Comparison of ENCODE assay signal across 8 cellular contexts in the genomic region with DNA sequence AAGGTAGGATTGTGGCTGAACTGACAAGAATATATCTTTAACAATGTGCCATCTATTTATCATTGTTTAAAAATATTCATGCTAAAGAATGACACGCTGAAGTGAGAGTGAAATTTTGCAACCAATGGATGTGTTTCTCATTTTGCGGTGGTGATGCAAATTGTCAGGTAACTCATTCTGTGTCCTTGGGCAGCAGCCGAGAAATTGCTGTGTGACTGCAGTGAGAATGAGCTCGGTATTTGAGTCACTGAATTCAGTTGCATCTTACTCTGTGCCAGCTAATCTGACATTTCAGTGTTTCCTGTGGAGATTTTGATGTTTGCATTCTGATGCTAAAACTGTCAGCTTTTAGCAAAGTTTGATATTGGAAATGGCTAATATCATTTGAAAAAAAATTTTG. TPM values are rescaled to one million over a fixed set of nuclear protein-coding genes. Genes with fewer than 3 reads are reported as not detected.
DNase-seq lines count a peak whose midpoint lies in the region; ATAC-seq, FAIRE-seq and TF ChIP-seq lines count a peak whose summit lies in the region.

No MANE protein-coding gene starts in this region.

- no peak for FAIRE-seq in frontal cortex (lab: Jason Lieb, UNC)

- H3K4me3 ChIP-seq in GM23248 = no peak overlapping the region
- H3K4me3 ChIP-seq in SU-DHL-6 (ENCODE audit: insufficient read depth, low read length, poor library complexity, severe bottlenecking) = no peak overlapping the region
- no peak overlapping the region for H3K4me3 ChIP-seq in lower lobe of right lung

- H3F3A ChIP-seq in GM23248 (ENCODE audit: insufficient read depth) (0 out of 2 replicates have a peak, but pooled peaks cover 4% of the 10 kb centered on the region), SU-DHL-6 (ENCODE audit: insufficient read depth) (no peaks in the 10 kb centered on the region)

- no peak overlapping the region for H3K27ac ChIP-seq in GM23248
- H3K27ac ChIP-seq in SU-DHL-6 (ENCODE audit: low read depth, low read length) = no peak overlapping the region
- no peak overlapping the region for H3K27ac ChIP-seq in lower lobe of right lung

- no peak overlapping the region for H3K4me2 ChIP-seq in GM23248 (ENCODE audit: unreplicated experiment)
- H3K4me2 ChIP-seq in SU-DHL-6 (ENCODE audit: low read depth, low read length, poor library complexity, severe bottlenecking) = peak overlapping the region; percentile 37

- H3K27me3 ChIP-seq in GM23248 (replicated peaks; ENCODE audit: insufficient read depth) (no peaks in the 10 kb centered on the region), SU-DHL-6 (ENCODE audit: low read length) (no peaks in the 10 kb centered on the region), lower lobe of right lung (ENCODE audit: low read depth) (no peaks in the 10 kb centered on the region)

- H3K9me3 ChIP-seq in GM23248 (ENCODE audit: low read depth) (no peaks in the 10 kb centered on the region), SU-DHL-6 (ENCODE audit: insufficient read depth, low read length) (no peaks in the 10 kb centered on the region), lower lobe of right lung (no peaks in the 10 kb centered on the region)

- intact Hi-C loops in lower lobe of right lung (cut with DNase I) = no loop called here

- 59 to 62% methylated on average over 4 of the region's 4 CpGs for WGBS in GM23248 (ENCODE audit: low coverage in 1 of 2, low lambda C conversion rate in 2 of 2, missing lambda C conversion rate in 2 of 2), 2 experiments

- H3K9ac ChIP-seq in GM23248 (no peak overlapping the region), SU-DHL-6 (ENCODE audit: low read length) (no peak overlapping the region)

- DNase-seq in GM23248 (peak; percentile 45), iris pigment epithelial cell (ENCODE audit: low read depth) (peak; percentile 14), lower lobe of right lung (no peak), cerebellar nuclear complex (lab: John Stamatoyannopoulos, UW) (no peak), frontal cortex (ENCODE audit: low spot score in 2 of 2) (no peak), NCI-H446 (lab: John Stamatoyannopoulos, UW) (no peak)

- H3K36me3 ChIP-seq in GM23248 (ENCODE audit: low read depth) (no peaks in the 10 kb centered on the region), SU-DHL-6 (ENCODE audit: low read length) (no peaks in the 10 kb centered on the region), lower lobe of right lung (no peaks in the 10 kb centered on the region)

- ATAC-seq in GM18508 (IDR thresholded peaks at IDR 0.05; ENCODE audit: insufficient read depth, unreplicated experiment) (peak; percentile 92), lower lobe of right lung (no peak)

- H3K79me2 ChIP-seq in GM23248 (ENCODE audit: insufficient read depth) (peaks cover 19% of the 10 kb centered on the region), SU-DHL-6 (ENCODE audit: insufficient read depth, low read length) (peaks cover 23% of the 10 kb centered on the region)

- H4K20me1 ChIP-seq in GM23248 (ENCODE audit: insufficient read depth) (no peaks in the 10 kb centered on the region), SU-DHL-6 (ENCODE audit: low read depth, low read length) (no peaks in the 10 kb centered on the region)

- H3K4me1 ChIP-seq in GM23248 (ENCODE audit: insufficient read depth) = peaks cover 12% of the 10 kb centered on the region
- H3K4me1 ChIP-seq in lower lobe of right lung = peaks cover 7% of the 10 kb centered on the region

- H2AFZ ChIP-seq in GM23248 = no peak overlapping the region
- no peak overlapping the region for H2AFZ ChIP-seq in SU-DHL-6 (ENCODE audit: low read depth, low read length, severe bottlenecking)

- no peak for TF ChIP-seq CTCF in SU-DHL-6 (IDR thresholded peaks at IDR 0.05; ENCODE audit: insufficient read depth, low read length, poor library complexity, severe bottlenecking)
- no peak for TF ChIP-seq CTCF in lower lobe of right lung (IDR thresholded peaks at IDR 0.05)

- H3K9me2 ChIP-seq in GM23248 (ENCODE audit: insufficient read depth) = no peaks in the 10 kb centered on the region
- no peaks in the 10 kb centered on the region for H3K9me2 ChIP-seq in SU-DHL-6 (replicated peaks; ENCODE audit: insufficient read depth, low read length)

- in situ Hi-C loops in GM23248 (cut with MboI) = no loop called here

RNA-seq across cellular contexts. Expression of a gene that starts 28.1 kb away (rescaled TPM):
- 34.1 and 52.6 TPM in 2 replicates for total RNA-seq in GM23248 (2014; rRNA removed; shearing (Covaris generic))
- 30.1 and 32.9 TPM in 2 replicates for polyA plus RNA-seq in GM23248 (2016; fragmentation: Nextera tagmentation; extraction: Ambion mirVana)
- total RNA-seq in lower lobe of right lung = 17.1 TPM
- total RNA-seq in frontal cortex = 31.8 TPM

Comparison
In these comparisons a context has a peak if more than half of its experiments do, and no peak if none do; other contexts are left out.
1. DNase-seq: peak in GM23248 (single experiment) and iris pigment epithelial cell (single experiment); none in lower lobe of right lung (single experiment), cerebellar nuclear complex (0 of 2), frontal cortex (0 of 2) and NCI-H446 (0 of 2).